ENCODE assay signal across 16 cellular contexts in genomic region chr16:12874135-12874534, GRCh38. TPM values are rescaled to one million over a fixed set of nuclear protein-coding genes. Genes with fewer than 3 reads are reported as not detected.
DNase-seq lines count a peak whose midpoint lies in the region; ATAC-seq, FAIRE-seq and TF ChIP-seq lines count a peak whose summit lies in the region.
"Had no signal": no experiment of that assay in that cellular context is flagged by ENCODE, and none has a peak within 500 bp of the region (broad histone marks: within the 10 kb centered on the region; RNA-seq: fewer than 3 reads in every experiment).

No MANE protein-coding gene starts in this region.

- POLR2A ChIA-PET in SK-N-SH (lab: Yijun Ruan, JAX) = no interaction called here
- POLR2A ChIA-PET in RWPE1 (lab: Yijun Ruan, JAX; ENCODE audit: low non-redundant PET) = interaction anchor here (0.6 kb wide), 1 partner anchor 887 kb away, joined by 4 read pairs; no protein-coding TSS in a partner anchor
- POLR2A ChIA-PET in CD4-positive, alpha-beta memory T cell (lab: Charles Lee; ENCODE audit: partially characterized antibody) = no interaction called here

- no peaks in the 10 kb centered on the region for H3K79me2 ChIP-seq in SK-N-SH (ENCODE audit: insufficient read depth)

- intact Hi-C loops in CD4-positive, alpha-beta memory T cell (cut with micrococcal nuclease) = no loop called here

- no peak for FAIRE-seq in urothelium cell line (lab: Jason Lieb, UNC)

- H3K27me3 Mint-ChIP-seq in CD4-positive, alpha-beta memory T cell = peaks cover 11 to 19% of the 10 kb centered on the region in 2 donors

- DNase-seq in SK-N-SH (no peak), RWPE1 (ENCODE audit: low spot score) (peak; percentile 67), fibroblast of the aortic adventitia (ENCODE audit: low read depth) (peak; percentile 69), urothelium cell line (ENCODE audit: low spot score) (peak; percentile 21), HUDEP-2 (lab: John Stamatoyannopoulos, UW; ENCODE audit: unreplicated experiment in 76 of 76) (no peak)
- DNase-seq in CD4-positive, alpha-beta memory T cell = no peak
- DNase-seq: activated gamma-delta T cell treated with Interleukin-2 at 50 U/mL for 16 hours; body of pancreas; Calu3; effector memory CD8-positive, alpha-beta T cell; left ventricle myocardium inferior had no signal

- 8% methylated on average over 2 of the region's 2 CpGs for WGBS in SK-N-SH (ENCODE audit: low lambda C conversion rate)

- H3K36me3 ChIP-seq in SK-N-SH (replicated peaks in 1 of 2; ENCODE audit: control insufficient read depth in 1 of 2, insufficient read depth in 2 of 2, low read length in 1 of 2) = no peaks in the 10 kb centered on the region
- H3K36me3 ChIP-seq in CD4-positive, alpha-beta memory T cell (ENCODE audit: insufficient read depth, low read length) = no peaks in the 10 kb centered on the region
- H3K36me3 ChIP-seq: left ventricle myocardium inferior, neural progenitor cell had no signal

- CTCF ChIA-PET in SK-N-SH (lab: Yijun Ruan, JAX) (no interaction called here), RWPE1 (lab: Yijun Ruan, JAX) (interaction anchor here (0.5 to 0.7 kb wide), 2 partner anchors 428 to 937 kb away, joined by 4 to 6 read pairs; no protein-coding TSS in a partner anchor)
- CTCF ChIA-PET in CD4-positive, alpha-beta memory T cell (lab: Charles Lee; ENCODE audit: partially characterized antibody) = no interaction called here

- ATAC-seq in SK-N-SH treated with all-trans-retinoic acid at 6 μM for 48 hours (no peak), HG03571 (IDR thresholded peaks at IDR 0.05; ENCODE audit: unreplicated experiment) (no peak)
- ATAC-seq: body of pancreas; effector memory CD8-positive, alpha-beta T cell had no signal

- H3K4me3 Mint-ChIP-seq in CD4-positive, alpha-beta memory T cell = no peak overlapping the region
- H3K4me3 Mint-ChIP-seq: effector memory CD8-positive, alpha-beta T cell; neural progenitor cell had no signal

- TF ChIP-seq CTCF in SK-N-SH (IDR thresholded peaks at IDR 0.05) (no peak), RWPE1 (conservative IDR thresholded peaks at IDR 0.05; ENCODE audit: low read depth) (no peak), fibroblast of the aortic adventitia (IDR thresholded peaks at IDR 0.05; ENCODE audit: insufficient read depth, low read length) (no peak)

- H3K9me3 Mint-ChIP-seq in CD4-positive, alpha-beta memory T cell = peaks cover 0 to 3% (median 0%) of the 10 kb centered on the region in 8 donors
- H3K9me3 Mint-ChIP-seq: effector memory CD8-positive, alpha-beta T cell had no signal

- H3K4me1 Mint-ChIP-seq in CD4-positive, alpha-beta memory T cell = no peaks in the 10 kb centered on the region
- H3K4me1 Mint-ChIP-seq: neural progenitor cell had no signal

- TF ChIP-seq RAD21 in SK-N-SH (IDR thresholded peaks at IDR 0.05; ENCODE audit: low read length) = no peak

- H3K27ac ChIP-seq in SK-N-SH (ENCODE audit: low read depth in 2 of 2, low read length in 1 of 2) (peak overlapping the region in 1 of 2 experiments; percentile 25; a peak in 1 of 4 replicates), RWPE1 (no peak overlapping the region)
- H3K27ac ChIP-seq in CD4-positive, alpha-beta memory T cell (ENCODE audit: low read depth, low read length) = no peak overlapping the region
- H3K27ac ChIP-seq: body of pancreas, left ventricle myocardium inferior, neural progenitor cell had no signal

- no peak overlapping the region for H3K9ac ChIP-seq in SK-N-SH
- H3K9ac ChIP-seq: neural progenitor cell had no signal

- H3K36me3 Mint-ChIP-seq in CD4-positive, alpha-beta memory T cell = no peaks in the 10 kb centered on the region
- H3K36me3 Mint-ChIP-seq: neural progenitor cell had no signal

- no peaks in the 10 kb centered on the region for H3K27me3 ChIP-seq in SK-N-SH (ENCODE audit: insufficient read depth)
- no peaks in the 10 kb centered on the region for H3K27me3 ChIP-seq in CD4-positive, alpha-beta memory T cell (ENCODE audit: insufficient read depth, low read length)
- H3K27me3 ChIP-seq: body of pancreas, neural progenitor cell had no signal

- no peaks in the 10 kb centered on the region for H3K9me3 ChIP-seq in SK-N-SH
- H3K9me3 ChIP-seq in CD4-positive, alpha-beta memory T cell (ENCODE audit: control insufficient read depth in 1 of 2, low read length in 2 of 2) = no peaks in the 10 kb centered on the region
- H3K9me3 ChIP-seq: body of pancreas had no signal

- no peak overlapping the region for H2AFZ ChIP-seq in SK-N-SH (ENCODE audit: low read depth)
- H2AFZ ChIP-seq: neural progenitor cell had no signal

- TF ChIP-seq EP300 in SK-N-SH (IDR thresholded peaks at IDR 0.05; ENCODE audit: borderline replicate concordance in 1 of 2, low read depth in 1 of 2, low read length in 1 of 2) = no peak

- H3F3A ChIP-seq in SK-N-SH (replicated peaks; ENCODE audit: insufficient read depth) = no peaks in the 10 kb centered on the region

- no peaks in the 10 kb centered on the region for H4K20me1 ChIP-seq in SK-N-SH (ENCODE audit: insufficient read depth)

- H3K4me2 ChIP-seq in SK-N-SH = peak overlapping the region; percentile 1; the same call in 1 of the 2 replicates
- H3K4me2 ChIP-seq: neural progenitor cell had no signal

- no peaks in the 10 kb centered on the region for H3K9me2 ChIP-seq in SK-N-SH

- H3K27ac Mint-ChIP-seq in CD4-positive, alpha-beta memory T cell = peak overlapping the region in 1 of 7 donors; percentile 19
- H3K27ac Mint-ChIP-seq: effector memory CD8-positive, alpha-beta T cell; neural progenitor cell had no signal

- H3K4me3 ChIP-seq in SK-N-SH (ENCODE audit: low read depth in 2 of 2, low read length in 1 of 2) (no peak overlapping the region), fibroblast of the aortic adventitia (ENCODE audit: low read depth, low read length) (no peak overlapping the region)
- no peak overlapping the region for H3K4me3 ChIP-seq in CD4-positive, alpha-beta memory T cell (ENCODE audit: low read length in 2 of 2)
- H3K4me3 ChIP-seq: body of pancreas, left ventricle myocardium inferior, neural progenitor cell had no signal

- no peaks in the 10 kb centered on the region for H3K4me1 ChIP-seq in SK-N-SH (ENCODE audit: control insufficient read depth in 1 of 2, insufficient read depth in 2 of 2, low read depth in 1 of 2, low read length in 1 of 2)
- no peaks in the 10 kb centered on the region for H3K4me1 ChIP-seq in CD4-positive, alpha-beta memory T cell (ENCODE audit: insufficient read depth, low read length)
- H3K4me1 ChIP-seq: body of pancreas, left ventricle myocardium inferior, neural progenitor cell had no signal

TF ChIP-seq in SK-N-SH, 30 proteins besides CTCF, POLR2A, EP300 and RAD21:
- TF ChIP-seq FOSL2 (IDR thresholded peaks at IDR 0.05; ENCODE audit: borderline replicate concordance, low read depth) (peak; percentile 34; the same call in 1 of the 2 replicates), PBX3 (IDR thresholded peaks at IDR 0.05) (no peak), TEAD4 (IDR thresholded peaks at IDR 0.05; ENCODE audit: borderline replicate concordance, insufficient read depth) (no peak)
TF ChIP-seq in SK-N-SH: peak in this region for 1.

TF ChIP-seq in SK-N-SH treated with all-trans-retinoic acid at 6 μM for 48 hours, 23 proteins besides CTCF, POLR2A, EP300 and RAD21:
- TF ChIP-seq TOX (CRISPR knock-in tag; IDR thresholded peaks at IDR 0.05; ENCODE audit: borderline replicate concordance) (no peak), CREB5 (CRISPR knock-in tag; IDR thresholded peaks at IDR 0.05; ENCODE audit: low read depth) (no peak), ZFP30 (CRISPR knock-in tag; IDR thresholded peaks at IDR 0.05) (no peak), ZFP3 (CRISPR knock-in tag; IDR thresholded peaks at IDR 0.05) (no peak), CSRNP3 (CRISPR knock-in tag; IDR thresholded peaks at IDR 0.05) (no peak), CSDC2 (CRISPR knock-in tag; IDR thresholded peaks at IDR 0.05) (no peak), ZNF565 (CRISPR knock-in tag; conservative IDR thresholded peaks at IDR 0.05; ENCODE audit: low read depth) (no peak), RARB (CRISPR knock-in tag; IDR thresholded peaks at IDR 0.05) (no peak)
TF ChIP-seq in SK-N-SH treated with all-trans-retinoic acid at 6 μM for 48 hours: peak in this region for 0.

RNA-seq across cellular contexts. Expression of gene SHISA9, which starts 27.3 kb away (rescaled TPM):
- polyA plus RNA-seq in SK-N-SH (2012; rRNA removed) = 0.02 TPM in 1 of 2 replicates, not detected in the other
- polyA plus RNA-seq in SK-N-SH (2012; cell fraction: cytosol; rRNA removed) = under 0.01 and 0.01 TPM in 2 replicates
- 0.06 TPM in 1 of 2 replicates, not detected in the other for polyA plus RNA-seq in SK-N-SH (2012; cell fraction: nucleus; rRNA removed)
- total RNA-seq in fibroblast of the aortic adventitia (ENCODE audit: low replicate concordance) = not detected in 2 replicates
- total RNA-seq in CD4-positive, alpha-beta memory T cell = not detected
- polyA plus RNA-seq in CD4-positive, alpha-beta memory T cell = not detected
- total RNA-seq: A673; activated CD8-positive, alpha-beta memory T cell treated with anti-CD3 and anti-CD28 coated beads for 36 hours; Calu3 had no signal

Comparison
In these comparisons a context has a peak if more than half of its experiments do, and no peak if none do; other contexts are left out.
1. DNase-seq: peak in RWPE1 (single experiment), fibroblast of the aortic adventitia (single experiment) and urothelium cell line (single experiment); none in SK-N-SH (single experiment), HUDEP-2 (0 of 76) and CD4-positive, alpha-beta memory T cell (0 of 5).